ENCODE assay signal across 22 cellular contexts in the genomic region with DNA sequence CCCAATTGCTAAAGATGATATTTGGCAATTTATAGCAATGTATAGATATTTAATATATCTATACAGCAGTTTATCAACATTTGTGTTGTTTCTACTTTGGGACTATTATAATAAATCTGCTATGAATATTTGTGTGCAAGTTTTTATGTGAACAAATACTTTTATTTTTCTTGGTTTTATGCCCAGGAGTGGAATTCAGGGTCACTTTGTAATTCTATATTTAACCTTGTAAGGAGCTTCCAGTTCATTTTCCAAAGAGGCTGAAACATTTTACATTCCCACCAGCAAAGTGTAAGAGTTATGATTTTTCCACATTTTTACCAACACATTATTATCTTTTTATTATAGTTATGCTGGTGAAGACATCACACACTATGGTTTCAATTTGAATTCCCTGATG.
"Had no signal": no experiment of that assay in that cellular context is flagged by ENCODE, and none has a peak within 500 bp of the region (broad histone marks: within the 10 kb centered on the region; RNA-seq: fewer than 3 reads in every experiment).

No MANE protein-coding gene starts in this region.

- ATAC-seq: HepG2, Panc1, PC-3 had no signal

- H3K4me3 ChIP-seq: MG63 had no signal

- DNase-seq: IMR-90, Karpas-422, KG1, MG63, NCI-H1092 treated with DMSO at 0.1 percent for 48 hours, NCI-H1436, NCI-H187, NCI-H2029, NCI-H2081 treated with DMSO at 0.1 percent for 48 hours, NCI-H2171, NCI-H226, NCI-H446, NCI-H510A, NCI-H524 treated with DMSO at 0.1 percent for 48 hours, NCI-H69, NCI-H774, PC-3, SHP77, SK-N-SH, SW 1271 had no signal

- FAIRE-seq: HepG2 had no signal
